27 cellular contexts compared by ENCODE assay signal in the genomic region with DNA sequence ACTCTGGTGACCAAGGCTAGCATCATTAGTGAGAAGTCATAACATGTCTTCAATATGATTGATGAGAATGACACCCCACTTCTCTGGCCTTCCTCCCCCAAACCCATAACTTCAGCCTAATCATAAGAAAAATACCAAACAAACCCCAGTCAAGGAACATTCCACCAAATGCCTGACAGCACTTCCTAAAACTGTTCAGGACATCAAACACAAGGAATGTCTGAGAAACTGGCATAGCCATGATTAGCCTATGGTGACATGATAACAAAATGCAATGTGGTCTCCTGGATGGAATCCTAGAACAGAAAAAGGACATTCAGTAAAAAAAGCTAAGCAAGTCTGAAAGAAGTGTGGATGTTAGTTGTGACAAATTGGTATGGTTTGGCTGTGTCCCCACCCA. TPM values are rescaled to one million over a fixed set of nuclear protein-coding genes. Genes with fewer than 3 reads are reported as not detected.
A peak's percentile ranks its signal among the peaks of the same experiment; 100 is the strongest.
DNase-seq lines count a peak whose midpoint lies in the region; ATAC-seq, FAIRE-seq and TF ChIP-seq lines count a peak whose summit lies in the region.
"Had no signal": no experiment of that assay in that cellular context is flagged by ENCODE, and none has a peak within 500 bp of the region (broad histone marks: within the 10 kb centered on the region; RNA-seq: fewer than 3 reads in every experiment).

No MANE protein-coding gene starts in this region.

- H3K4me3 ChIP-seq in HepG2 (replicated peaks in 1 of 3; ENCODE audit: insufficient read depth in 1 of 3, low read depth in 2 of 3, low read length in 3 of 3) (no peak overlapping the region), right lobe of liver (no peak overlapping the region), esophagus muscularis mucosa (no peak overlapping the region), tibial nerve (no peak overlapping the region)
- H3K4me3 ChIP-seq: BLaER1 treated with 17β-estradiol and CSF1 and Interleukin-3, amounts not matched to agents 10 nM and 100 nM; GM12878; GM23338; HAP-1; MG63 had no signal

- H3K4me1 ChIP-seq in HepG2 (ENCODE audit: insufficient read depth, low read length) (peaks cover 53% of the 10 kb centered on the region), right lobe of liver (no peaks in the 10 kb centered on the region), esophagus muscularis mucosa (no peaks in the 10 kb centered on the region), tibial nerve (no peaks in the 10 kb centered on the region)
- H3K4me1 ChIP-seq: BLaER1 treated with 17β-estradiol and CSF1 and Interleukin-3, amounts not matched to agents 10 nM and 100 nM had no signal

- POLR2A ChIA-PET in HepG2 (lab: Yijun Ruan, JAX), result interaction anchor here (0.6 to 1.8 kb wide), 6 partner anchors 15 to 704 kb away, joined by 3 to 13 read pairs (median 4); no protein-coding TSS in a partner anchor

- TF ChIP-seq RAD21 in HepG2 (CRISPR knock-in tag; IDR thresholded peaks at IDR 0.05), result no peak

- TF ChIP-seq EP300 in HepG2 (IDR thresholded peaks at IDR 0.05; ENCODE audit: low read depth in 2 of 2, low read length in 2 of 2), result no peak
- TF ChIP-seq EP300 in HepG2 (CRISPR knock-in tag; IDR thresholded peaks at IDR 0.05; ENCODE audit: borderline replicate concordance), result no peak
- TF ChIP-seq EP300 in esophagus muscularis mucosa (IDR thresholded peaks at IDR 0.05), result no peak
- no peak for TF ChIP-seq EP300 in tibial nerve (IDR thresholded peaks at IDR 0.05)

- CTCF ChIA-PET in HepG2 (lab: Yijun Ruan, JAX; ENCODE audit: low intra/inter-chr PET ratio, low total read pairs), result no interaction called here

- H2AFZ ChIP-seq in HepG2 (ENCODE audit: low read length), result no peak overlapping the region
- H2AFZ ChIP-seq: GM23338 had no signal

- peak; percentile 12 for FAIRE-seq in HepG2 (lab: Jason Lieb, UNC)
- FAIRE-seq in urothelium cell line (lab: Jason Lieb, UNC), result peak; percentile 90
- FAIRE-seq: GM12878 had no signal

- ATAC-seq in HepG2 (no peak), right lobe of liver (no peak)
- ATAC-seq: GM12878, GM23338 had no signal

- TF ChIP-seq CTCF in HepG2 (CRISPR knock-in tag; IDR thresholded peaks at IDR 0.05) (no peak), right lobe of liver (IDR thresholded peaks at IDR 0.05) (no peak), esophagus muscularis mucosa (IDR thresholded peaks at IDR 0.05) (no peak), tibial nerve (IDR thresholded peaks at IDR 0.05) (no peak)

- no peak overlapping the region for H3K9ac ChIP-seq in HepG2 (ENCODE audit: insufficient read depth, low read depth, low read length)
- H3K9ac ChIP-seq: BLaER1 treated with 17β-estradiol and CSF1 and Interleukin-3, amounts not matched to agents 10 nM and 100 nM had no signal

- in situ Hi-C loops in HepG2 (cut with HindIII; ENCODE audit: extremely low pct_ligation_motif_present, low pct_unique_long_range_greater_than_20kb), result loop anchor here (10.0 kb wide), 1 partner anchor 127 kb away; no protein-coding TSS in a partner anchor

- no peak for TF ChIP-seq POLR2A in HepG2 (IDR thresholded peaks at IDR 0.05; ENCODE audit: insufficient read depth in 1 of 2, low read depth in 2 of 2, low read length in 2 of 2)
- no peak for TF ChIP-seq POLR2A in right lobe of liver (IDR thresholded peaks at IDR 0.05)
- no peak for TF ChIP-seq POLR2A in esophagus muscularis mucosa (IDR thresholded peaks at IDR 0.05; ENCODE audit: low read depth)
- TF ChIP-seq POLR2A in tibial nerve (IDR thresholded peaks at IDR 0.05), result no peak

- H3K79me2 ChIP-seq in HepG2 (ENCODE audit: insufficient read depth, low read length), result no peaks in the 10 kb centered on the region

- H3K36me3 ChIP-seq in HepG2 (replicated peaks in 1 of 2; ENCODE audit: control insufficient read depth in 1 of 2, insufficient read depth in 2 of 2, low read length in 2 of 2), result no peaks in the 10 kb centered on the region
- H3K36me3 ChIP-seq in right lobe of liver, result no peaks in the 10 kb centered on the region
- H3K36me3 ChIP-seq in esophagus muscularis mucosa, result no peaks in the 10 kb centered on the region
- no peaks in the 10 kb centered on the region for H3K36me3 ChIP-seq in tibial nerve
- H3K36me3 ChIP-seq: BLaER1 treated with 17β-estradiol and CSF1 and Interleukin-3, amounts not matched to agents 10 nM and 100 nM; HAP-1; MG63 had no signal

- H3K27ac ChIP-seq in HepG2 (ENCODE audit: extremely low read length, insufficient read depth, low read length), result peak overlapping the region; percentile 25
- H3K27ac ChIP-seq in right lobe of liver, result no peak overlapping the region
- H3K27ac ChIP-seq in esophagus muscularis mucosa (replicated peaks in 1 of 4), result no peak overlapping the region
- H3K27ac ChIP-seq in tibial nerve, result no peak overlapping the region
- H3K27ac ChIP-seq: BLaER1 treated with 17β-estradiol and CSF1 and Interleukin-3, amounts not matched to agents 10 nM and 100 nM; HL-60 had no signal

- H3K4me2 ChIP-seq in HepG2 (ENCODE audit: low read depth, low read length), result no peak overlapping the region
- H3K4me2 ChIP-seq: BLaER1 treated with 17β-estradiol and CSF1 and Interleukin-3, amounts not matched to agents 10 nM and 100 nM; GM23338 had no signal

- no peaks in the 10 kb centered on the region for H3K27me3 ChIP-seq in HepG2 (ENCODE audit: control insufficient read depth in 1 of 2, insufficient read depth in 2 of 2, low read length in 2 of 2)
- H3K27me3 ChIP-seq in right lobe of liver, result no peaks in the 10 kb centered on the region
- peaks cover 0 to 35% (median 12%) of the 10 kb centered on the region in 4 donors for H3K27me3 ChIP-seq in esophagus muscularis mucosa
- peaks cover 0 to 44% of the 10 kb centered on the region in 2 donors for H3K27me3 ChIP-seq in tibial nerve
- H3K27me3 ChIP-seq: BLaER1 treated with 17β-estradiol and CSF1 and Interleukin-3, amounts not matched to agents 10 nM and 100 nM; MG63 had no signal

- DNase-seq in HepG2 (ENCODE audit: low spot score) (no peak), right lobe of liver (no peak), M059J (ENCODE audit: low read depth) (peak; percentile 24), esophagus muscularis mucosa (ENCODE audit: extremely low spot score) (peak; percentile 10), urothelium cell line (ENCODE audit: low spot score) (no peak), NCI-H1417 (lab: John Stamatoyannopoulos, UW) (no peak), tibial nerve (ENCODE audit: low spot score in 2 of 2) (no peak)
- DNase-seq in stimulated activated CD4-positive, alpha-beta T cell treated with anti-CD3 and anti-CD28 coated beads, Interleukin-2, amount 100 ng/mL, for 48 hours, result no peak
- DNase-seq: 8988T; AML-193; CD4-positive, alpha-beta T cell; DMS79; GDM1; KBM-7; NCI-H1105 treated with DMSO at 0.1 percent for 48 hours; NCI-H2029; NCI-H446 treated with DMSO at 0.1 percent for 48 hours; NCI-H526; NCI-H82; SHP77 treated with DMSO at 0.1 percent for 48 hours had no signal

- no peaks in the 10 kb centered on the region for H4K20me1 ChIP-seq in HepG2 (ENCODE audit: insufficient read depth, low read length)
- H4K20me1 ChIP-seq: BLaER1 treated with 17β-estradiol and CSF1 and Interleukin-3, amounts not matched to agents 10 nM and 100 nM had no signal

- no TSS peak for BruUV-seq in HepG2 (replicated peaks; lab: Mats Ljungman, UMichigan)

- H3K9me3 ChIP-seq in HepG2 (ENCODE audit: low read length) (no peaks in the 10 kb centered on the region), right lobe of liver (no peaks in the 10 kb centered on the region), esophagus muscularis mucosa (no peaks in the 10 kb centered on the region), tibial nerve (no peaks in the 10 kb centered on the region)
- H3K9me3 ChIP-seq: HAP-1, MG63 had no signal

- intact Hi-C loops in HepG2 (cut with micrococcal nuclease; ENCODE audit: unreplicated experiment) (loop anchor here (1.0 kb wide), 2 partner anchors 28 to 34 kb away; no protein-coding TSS in a partner anchor), right lobe of liver (cut with DNase I) (no loop called here), esophagus muscularis mucosa (cut with DNase I) (loop anchor here (10.0 kb wide), 1 partner anchor 57 kb away; no protein-coding TSS in a partner anchor)

RNA-seq across cellular contexts. Expression of gene TBX4, which starts 24.7 kb away (rescaled TPM):
- total RNA-seq in HepG2 (2016; rRNA removed; fragmentation: Illumina TruSeq; extraction: Trizol) (0.86 and 1.1 TPM in 2 replicates), right lobe of liver (not detected), esophagus muscularis mucosa (not detected), tibial nerve (not detected)
- total RNA-seq in HepG2 (2016; cell fraction: cytosol; rRNA removed; fragmentation: Illumina TruSeq; extraction: Trizol; ENCODE audit: low read depth), result 0.10 and 0.35 TPM in 2 replicates
- 0.92 and 1.3 TPM in 2 replicates for total RNA-seq in HepG2 (2016; cell fraction: insoluble cytoplasmic fraction; rRNA removed; fragmentation: Illumina TruSeq; extraction: Trizol)
- total RNA-seq in HepG2 (2016; cell fraction: membrane; rRNA removed; fragmentation: Illumina TruSeq; extraction: Trizol), result 1.1 and 1.5 TPM in 2 replicates
- 1.1 and 1.3 TPM in 2 replicates for total RNA-seq in HepG2 (2016; cell fraction: nucleus; rRNA removed; fragmentation: Illumina TruSeq; extraction: Trizol)
- 0.11 and 0.17 TPM in 2 replicates for polyA plus RNA-seq in HepG2 (2011; rRNA removed)
- polyA plus RNA-seq in HepG2 (2011; cell fraction: cytosol; rRNA removed), result 0.05 and 0.09 TPM in 2 replicates
- 0.29 and 0.48 TPM in 2 replicates for polyA plus RNA-seq in HepG2 (2011; cell fraction: nucleus; rRNA removed)
- polyA plus RNA-seq in HepG2 (2012), result 0.15 and 0.40 TPM in 2 replicates
- 0.14 and 0.16 TPM in 2 replicates for polyA plus RNA-seq in HepG2 (2016; cell fraction: cytosol; fragmentation: Illumina TruSeq; extraction: Trizol; ENCODE audit: low read depth)
- 1.2 and 1.7 TPM in 2 replicates for polyA plus RNA-seq in HepG2 (2016; cell fraction: insoluble cytoplasmic fraction; fragmentation: Illumina TruSeq; extraction: Trizol; ENCODE audit: low read depth)
- 0.49 and 0.62 TPM in 2 replicates for polyA plus RNA-seq in HepG2 (2016; cell fraction: membrane; fragmentation: Illumina TruSeq; extraction: Trizol; ENCODE audit: low read depth)
- 1.8 and 2.4 TPM in 2 replicates for polyA plus RNA-seq in HepG2 (2016; cell fraction: nucleus; fragmentation: Illumina TruSeq; extraction: Trizol; ENCODE audit: insufficient read depth, low read depth)
- polyA minus RNA-seq in HepG2 (2011; rRNA and poly(A)+ RNA removed; ENCODE audit: low replicate concordance), result not detected in 2 replicates
- polyA minus RNA-seq in HepG2 (2011; cell fraction: cytosol; rRNA and poly(A)+ RNA removed), result not detected in 2 replicates
- polyA minus RNA-seq in HepG2 (2011; cell fraction: nucleus; rRNA and poly(A)+ RNA removed), result not detected in 2 replicates
- total RNA-seq in M059J (2014; rRNA removed; shearing (Covaris generic)), result 0.42 TPM in 1 of 2 replicates, not detected in the other
- total RNA-seq: CD4-positive, alpha-beta T cell; GM12878; GM23338; LHCN-M2 had no signal
- polyA plus RNA-seq: GM23338 had no signal

RNA-seq across cellular contexts. Expression of gene TBX2, which starts 27.9 kb away (rescaled TPM):
- total RNA-seq in HepG2 (2016; rRNA removed; fragmentation: Illumina TruSeq; extraction: Trizol), result 10.2 and 15.3 TPM in 2 replicates
- 3.7 TPM in 2 replicates for total RNA-seq in HepG2 (2016; cell fraction: cytosol; rRNA removed; fragmentation: Illumina TruSeq; extraction: Trizol; ENCODE audit: low read depth)
- 8.3 and 14.7 TPM in 2 replicates for total RNA-seq in HepG2 (2016; cell fraction: insoluble cytoplasmic fraction; rRNA removed; fragmentation: Illumina TruSeq; extraction: Trizol)
- 9.6 and 10.4 TPM in 2 replicates for total RNA-seq in HepG2 (2016; cell fraction: membrane; rRNA removed; fragmentation: Illumina TruSeq; extraction: Trizol)
- total RNA-seq in HepG2 (2016; cell fraction: nucleus; rRNA removed; fragmentation: Illumina TruSeq; extraction: Trizol), result 10.9 and 12.4 TPM in 2 replicates
- 2.8 and 3.0 TPM in 2 replicates for polyA plus RNA-seq in HepG2 (2011; rRNA removed)
- 1.9 and 3.7 TPM in 2 replicates for polyA plus RNA-seq in HepG2 (2011; cell fraction: cytosol; rRNA removed)
- 9.5 and 10.4 TPM in 2 replicates for polyA plus RNA-seq in HepG2 (2011; cell fraction: nucleus; rRNA removed)
- 1.0 and 1.6 TPM in 2 replicates for polyA plus RNA-seq in HepG2 (2012)
- 2.8 and 3.6 TPM in 2 replicates for polyA plus RNA-seq in HepG2 (2016; cell fraction: cytosol; fragmentation: Illumina TruSeq; extraction: Trizol; ENCODE audit: low read depth)
- 13.1 and 15.6 TPM in 2 replicates for polyA plus RNA-seq in HepG2 (2016; cell fraction: insoluble cytoplasmic fraction; fragmentation: Illumina TruSeq; extraction: Trizol; ENCODE audit: low read depth)
- 8.1 and 8.9 TPM in 2 replicates for polyA plus RNA-seq in HepG2 (2016; cell fraction: membrane; fragmentation: Illumina TruSeq; extraction: Trizol; ENCODE audit: low read depth)
- polyA plus RNA-seq in HepG2 (2016; cell fraction: nucleus; fragmentation: Illumina TruSeq; extraction: Trizol; ENCODE audit: insufficient read depth, low read depth), result 26.2 and 30.9 TPM in 2 replicates
- polyA minus RNA-seq in HepG2 (2011; rRNA and poly(A)+ RNA removed; ENCODE audit: low replicate concordance), result 3.0 and 6.9 TPM in 2 replicates
- polyA minus RNA-seq in HepG2 (2011; cell fraction: cytosol; rRNA and poly(A)+ RNA removed), result 1.5 and 2.4 TPM in 2 replicates
- 4.9 and 5.3 TPM in 2 replicates for polyA minus RNA-seq in HepG2 (2011; cell fraction: nucleus; rRNA and poly(A)+ RNA removed)
- total RNA-seq in right lobe of liver, result 1 to 10 TPM; 1.9 to 4.4 (median 2.7) TPM
- 1.4 and 4.9 TPM in 2 replicates for total RNA-seq in M059J (2014; rRNA removed; shearing (Covaris generic))
- 10 to 100 TPM; 17.9 to 42.6 (median 31.3) TPM for total RNA-seq in esophagus muscularis mucosa
- 10 to 100 TPM; 23.2 to 42.0 (median 26.5) TPM for total RNA-seq in tibial nerve
- total RNA-seq: GM23338 had no signal
- polyA plus RNA-seq: GM12878, GM23338 had no signal

Comparison
In these comparisons a context has a peak if more than half of its experiments do, and no peak if none do; other contexts are left out.
1. intact Hi-C loops: an anchor here in HepG2 (1.0 kb wide) and esophagus muscularis mucosa (10.0 kb wide); none called in right lobe of liver.
2. DNase-seq: peak in M059J (single experiment) and esophagus muscularis mucosa (single experiment); none in HepG2 (single experiment), right lobe of liver (0 of 3), urothelium cell line (single experiment), NCI-H1417 (0 of 3), tibial nerve (0 of 2) and stimulated activated CD4-positive, alpha-beta T cell treated with anti-CD3 and anti-CD28 coated beads, Interleukin-2, amount 100 ng/mL, for 48 hours (0 of 2).